2 cellular contexts compared by ENCODE assay signal in the genomic region with DNA sequence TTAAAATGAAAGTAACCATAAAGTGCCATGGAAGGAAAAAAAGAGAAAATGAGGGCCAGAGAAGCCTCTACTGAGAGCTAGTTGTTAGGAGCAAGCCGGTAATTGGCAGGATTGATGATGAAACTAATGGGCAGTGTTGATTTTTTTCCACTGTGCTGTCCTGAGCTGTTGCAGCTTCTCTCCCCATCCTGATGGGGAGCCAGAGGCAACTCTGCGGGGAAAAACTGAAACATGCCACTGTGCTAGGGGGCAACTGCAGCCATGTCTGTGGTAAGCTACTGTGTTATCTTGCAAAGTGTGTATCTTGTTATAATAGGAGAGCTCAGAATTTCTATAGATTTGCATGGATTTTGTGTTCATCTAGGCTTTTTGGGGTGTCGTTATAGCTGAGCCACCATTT.
TF ChIP-seq lines count a peak whose summit lies in the region.

No MANE protein-coding gene starts in this region.

TF ChIP-seq in HCT116, 20 proteins besides CTCF, POLR2A, EP300 and RAD21:
- TF ChIP-seq EZH2phosphoT487 (IDR thresholded peaks at IDR 0.05; ENCODE audit: borderline replicate concordance) (no peak), EZH2 (IDR thresholded peaks at IDR 0.05) (no peak), SP1 (IDR thresholded peaks at IDR 0.05; ENCODE audit: low read depth) (no peak), MAX (IDR thresholded peaks at IDR 0.05) (no peak), ZBTB33 (IDR thresholded peaks at IDR 0.05; ENCODE audit: extremely low read depth, insufficient replicate concordance, low read length) (no peak), ELF1 (IDR thresholded peaks at IDR 0.05; ENCODE audit: borderline replicate concordance, low read depth) (no peak), SRF (IDR thresholded peaks at IDR 0.05; ENCODE audit: low read depth) (no peak), TCF7L2 (IDR thresholded peaks at IDR 0.05; ENCODE audit: borderline replicate concordance, extremely low read depth, insufficient read depth, insufficient read length) (no peak), POLR2AphosphoS5 (IDR thresholded peaks at IDR 0.05; ENCODE audit: low read depth, low read length) (no peak), ZNF274 (IDR thresholded peaks at IDR 0.05; ENCODE audit: low read depth, low read length) (no peak), YY1 (IDR thresholded peaks at IDR 0.05; ENCODE audit: extremely low read depth, insufficient replicate concordance, low read depth, low read length) (no peak), CEBPB (IDR thresholded peaks at IDR 0.05; ENCODE audit: low read depth) (no peak), EGR1 (IDR thresholded peaks at IDR 0.05; ENCODE audit: low read depth) (no peak)

TF ChIP-seq in H1, 55 proteins besides CTCF, POLR2A, EP300 and RAD21:
- TF ChIP-seq SIRT6 (IDR thresholded peaks at IDR 0.05; ENCODE audit: low read length) (no peak), CHD2 (IDR thresholded peaks at IDR 0.05; ENCODE audit: low read length) (no peak), PHF8 (conservative IDR thresholded peaks at IDR 0.05; ENCODE audit: low read depth, low read length) (no peak), RXRA (IDR thresholded peaks at IDR 0.05; ENCODE audit: insufficient read depth, low read depth, low read length) (no peak), CEBPB (IDR thresholded peaks at IDR 0.05; ENCODE audit: low read depth, low read length) (peak; percentile 31; the same call in 1 of the 2 replicates), SIN3A (conservative IDR thresholded peaks at IDR 0.05 in 1 of 2, IDR thresholded peaks at IDR 0.05 in 1 of 2; ENCODE audit: low read depth in 1 of 2, low read length in 2 of 2) (no peak), MAX (IDR thresholded peaks at IDR 0.05) (no peak), TBP (IDR thresholded peaks at IDR 0.05; ENCODE audit: low read depth, low read length) (no peak), RFX5 (IDR thresholded peaks at IDR 0.05; ENCODE audit: borderline replicate concordance, low read depth, low read length) (no peak), KDM5A (IDR thresholded peaks at IDR 0.05; ENCODE audit: low read length) (no peak), NRF1 (IDR thresholded peaks at IDR 0.05; ENCODE audit: low read depth, low read length) (no peak), YY1 (IDR thresholded peaks at IDR 0.05; ENCODE audit: low read depth, low read length) (0 out of 2 replicates have a peak, but pooled peaks have one; percentile 43), RBBP5 (IDR thresholded peaks at IDR 0.05; ENCODE audit: borderline replicate concordance, low read depth, low read length) (no peak), HDAC6 (IDR thresholded peaks at IDR 0.05; ENCODE audit: low read depth, low read length) (no peak), E2F6 (IDR thresholded peaks at IDR 0.05) (no peak)
